In genomic region chr1:89260575-89261275, GRCh38 we compare ENCODE assay signal across 13 cellular contexts. TPM values are rescaled to one million over a fixed set of nuclear protein-coding genes. Genes with fewer than 3 reads are reported as not detected.
A peak's percentile ranks its signal among the peaks of the same experiment; 100 is the strongest.
DNase-seq lines count a peak whose midpoint lies in the region; ATAC-seq and TF ChIP-seq lines count a peak whose summit lies in the region.
"Had no signal": no experiment of that assay in that cellular context is flagged by ENCODE, and none has a peak within 500 bp of the region (broad histone marks: within the 10 kb centered on the region; RNA-seq: fewer than 3 reads in every experiment).

No MANE protein-coding gene starts in this region.

- peaks cover 67% of the 10 kb centered on the region for H3K36me3 Mint-ChIP-seq in natural killer cell treated with Interleukin-12 subunit alpha and Interleukin-12 subunit beta and Interleukin-15 and Interleukin-18, amount 100 ng/mL, for 72 hours

- peak overlapping the region; percentile 1 for H3K27ac ChIP-seq in duodenal mucosa (ENCODE audit: low read depth, low read length)
- no peak overlapping the region for H3K27ac ChIP-seq in Karpas-422 (ENCODE audit: low read length)
- H3K27ac ChIP-seq in Peyer's patch, result peak overlapping the region in 2 of 4 donors; percentile 44 to 56

- peaks cover 3% of the 10 kb centered on the region for H3K9me3 Mint-ChIP-seq in natural killer cell treated with Interleukin-12 subunit alpha and Interleukin-12 subunit beta and Interleukin-15 and Interleukin-18, amount 100 ng/mL, for 72 hours

- no peak overlapping the region for H2AFZ ChIP-seq in Karpas-422 (ENCODE audit: low read length)

- H3K9me2 ChIP-seq in Karpas-422 (replicated peaks; ENCODE audit: insufficient read depth, low read length), result no peaks in the 10 kb centered on the region

- CTCF ChIA-PET in HEK293T (lab: Yijun Ruan, JAX), result no interaction called here

- DNase-seq in AG20443 (ENCODE audit: low spot score) (peak; percentile 60), HEK293T (ENCODE audit: extremely low spot score) (no peak), HuH-7.5 (ENCODE audit: low spot score) (no peak), Karpas-422 (no peak), Peyer's patch (no peak)
- no peak for DNase-seq in natural killer cell treated with Interleukin-12 subunit alpha and Interleukin-12 subunit beta and Interleukin-15 and Interleukin-18, amount 100 ng/mL, for 72 hours (ENCODE audit: low spot score)
- DNase-seq in stimulated activated CD4-positive, alpha-beta T cell treated with anti-CD3 and anti-CD28 coated beads, Interleukin-15, amount 100 ng/mL, for 24 hours, result no peak
- DNase-seq: activated CD4-positive, alpha-beta T cell treated with anti-CD3 and anti-CD28 coated beads for 4 hours; caudate nucleus; naive B cell; stimulated activated CD4-positive, alpha-beta T cell treated with anti-CD3 and anti-CD28 coated beads, Interleukin-4, amount 100 ng/mL, for 4 hours had no signal

- H3K4me3 ChIP-seq in duodenal mucosa (ENCODE audit: low read depth in 1 of 2, low read length in 2 of 2), result no peak overlapping the region
- H3K4me3 ChIP-seq in Karpas-422 (ENCODE audit: low read length), result no peak overlapping the region
- no peak overlapping the region for H3K4me3 ChIP-seq in Peyer's patch

- POLR2A ChIA-PET in HEK293T (lab: Yijun Ruan, JAX), result no interaction called here

- H3K27me3 Mint-ChIP-seq in natural killer cell treated with Interleukin-12 subunit alpha and Interleukin-12 subunit beta and Interleukin-15 and Interleukin-18, amount 100 ng/mL, for 72 hours, result no peaks in the 10 kb centered on the region
- H3K27me3 Mint-ChIP-seq: naive B cell had no signal

- no peak overlapping the region for H3K4me2 ChIP-seq in Karpas-422 (ENCODE audit: low read depth, low read length, poor library complexity, severe bottlenecking)

- peaks cover 15 to 18% of the 10 kb centered on the region in 2 donors for H3K4me1 ChIP-seq in duodenal mucosa (ENCODE audit: control insufficient read depth in 1 of 2, insufficient read depth in 2 of 2, low read length in 2 of 2)
- no peaks in the 10 kb centered on the region for H3K4me1 ChIP-seq in Karpas-422 (ENCODE audit: low read length)
- H3K4me1 ChIP-seq in Peyer's patch, result peaks cover 0 to 24% (median 0%) of the 10 kb centered on the region in 4 donors

- H3K9me3 ChIP-seq in duodenal mucosa (ENCODE audit: control insufficient read depth in 1 of 2, low read length in 2 of 2) (no peaks in the 10 kb centered on the region), Karpas-422 (ENCODE audit: low read length) (no peaks in the 10 kb centered on the region), Peyer's patch (no peaks in the 10 kb centered on the region)

- TF ChIP-seq POLR2A in Peyer's patch (IDR thresholded peaks at IDR 0.05), result no peak

- H4K20me1 ChIP-seq in Karpas-422 (ENCODE audit: insufficient read depth, low read depth, low read length), result no peaks in the 10 kb centered on the region

- H3K4me3 Mint-ChIP-seq in natural killer cell treated with Interleukin-12 subunit alpha and Interleukin-12 subunit beta and Interleukin-15 and Interleukin-18, amount 100 ng/mL, for 72 hours, result peak overlapping the region; percentile 75

- ATAC-seq in natural killer cell treated with Interleukin-12 subunit alpha and Interleukin-12 subunit beta and Interleukin-15 and Interleukin-18, amount 100 ng/mL, for 72 hours, result no peak
- ATAC-seq: Panc1 had no signal

- no peaks in the 10 kb centered on the region for H3K27me3 ChIP-seq in duodenal mucosa (ENCODE audit: control insufficient read depth in 1 of 2, insufficient read depth in 2 of 2, low read length in 2 of 2)
- no peaks in the 10 kb centered on the region for H3K27me3 ChIP-seq in Karpas-422 (ENCODE audit: low read length)
- H3K27me3 ChIP-seq in Peyer's patch, result no peaks in the 10 kb centered on the region

- no peaks in the 10 kb centered on the region for H3K79me2 ChIP-seq in Karpas-422 (ENCODE audit: low read length)

- peaks cover 60 to 73% of the 10 kb centered on the region in 2 donors for H3K4me1 Mint-ChIP-seq in natural killer cell treated with Interleukin-12 subunit alpha and Interleukin-12 subunit beta and Interleukin-15 and Interleukin-18, amount 100 ng/mL, for 72 hours (ENCODE audit: low read depth in 2 of 2)

- no peaks in the 10 kb centered on the region for H3K36me3 ChIP-seq in duodenal mucosa (ENCODE audit: control insufficient read depth in 1 of 2, insufficient read depth in 2 of 2, low read length in 2 of 2)
- H3K36me3 ChIP-seq in Karpas-422 (ENCODE audit: insufficient read depth, low read length), result no peaks in the 10 kb centered on the region
- no peaks in the 10 kb centered on the region for H3K36me3 ChIP-seq in Peyer's patch

- peak overlapping the region; percentile 82 to 95 for H3K27ac Mint-ChIP-seq in natural killer cell treated with Interleukin-12 subunit alpha and Interleukin-12 subunit beta and Interleukin-15 and Interleukin-18, amount 100 ng/mL, for 72 hours

- TF ChIP-seq CTCF in Peyer's patch (IDR thresholded peaks at IDR 0.05), result no peak

- H3K9ac ChIP-seq in duodenal mucosa (ENCODE audit: low read depth in 1 of 2, low read length in 2 of 2), result no peak overlapping the region
- no peak overlapping the region for H3K9ac ChIP-seq in Karpas-422 (ENCODE audit: low read length)

TF ChIP-seq in HEK293T, 16 proteins besides CTCF, POLR2A, EP300 and RAD21:
- TF ChIP-seq FOXA1 (IDR thresholded peaks at IDR 0.05) (no peak), L3MBTL2 (conservative IDR thresholded peaks at IDR 0.05) (0 out of 2 replicates have a peak, but pooled peaks have one; percentile 11), PKNOX1 (IDR thresholded peaks at IDR 0.05) (no peak), TARDBP (IDR thresholded peaks at IDR 0.05) (no peak)

RNA-seq across cellular contexts. Expression of gene GBP5, which starts 11.9 kb away (rescaled TPM):
- 100 to 1,000 TPM; 305 to 573 TPM for total RNA-seq in natural killer cell treated with Interleukin-12 subunit alpha and Interleukin-12 subunit beta and Interleukin-15 and Interleukin-18, amount 100 ng/mL, for 72 hours
- not detected in 2 replicates for total RNA-seq in Karpas-422 (2014; rRNA removed; shearing (Covaris generic); ENCODE audit: low replicate concordance)
- total RNA-seq in Peyer's patch, result 10 to 100 TPM in 1 of 4 donors, 1 to 10 TPM in 3; 1.6 to 14.0 (median 3.1) TPM

Comparison
In these comparisons a context has a peak if more than half of its experiments do, and no peak if none do; other contexts are left out.
1. RNA of gene GBP5, which starts 11.9 kb away (total RNA-seq): 305 to 573 TPM in natural killer cell treated with Interleukin-12 subunit alpha and Interleukin-12 subunit beta and Interleukin-15 and Interleukin-18, amount 100 ng/mL, for 72 hours; 1.6 to 14.0 TPM in Peyer's patch and not detected in Karpas-422; every median in the first group is over 10 times any median in the second.